In genomic region chr10:11192304-11193018, GRCh38 we compare ENCODE assay signal across 10 cellular contexts.
DNase-seq lines count a peak whose midpoint lies in the region; ATAC-seq, FAIRE-seq and TF ChIP-seq lines count a peak whose summit lies in the region.
"Had no signal": no experiment of that assay in that cellular context is flagged by ENCODE, and none has a peak within 500 bp of the region (broad histone marks: within the 10 kb centered on the region; RNA-seq: fewer than 3 reads in every experiment).

No MANE protein-coding gene starts in this region.

- peaks cover 63 to 88% of the 10 kb centered on the region in 2 donors for H3K36me3 Mint-ChIP-seq in CD4-positive, alpha-beta memory T cell
- H3K36me3 Mint-ChIP-seq in activated B cell treated with CpG ODN at 0.5 μM for 24 hours (ENCODE audit: low read depth), result peaks cover 74% of the 10 kb centered on the region

- peaks cover 81 to 98% (median 90%) of the 10 kb centered on the region in 4 donors for H3K4me1 Mint-ChIP-seq in CD4-positive, alpha-beta memory T cell
- peaks cover 91% of the 10 kb centered on the region for H3K4me1 Mint-ChIP-seq in activated B cell treated with CpG ODN at 0.5 μM for 24 hours

- H3K79me2 ChIP-seq in Karpas-422 (ENCODE audit: low read length), result no peaks in the 10 kb centered on the region

- H3K4me2 ChIP-seq in Karpas-422 (ENCODE audit: low read depth, low read length, poor library complexity, severe bottlenecking), result no peak overlapping the region

- no peaks in the 10 kb centered on the region for H3K9me3 ChIP-seq in CD4-positive, alpha-beta memory T cell (ENCODE audit: control insufficient read depth in 1 of 2, low read length in 2 of 2)
- H3K9me3 ChIP-seq in heart right ventricle, result no peaks in the 10 kb centered on the region
- no peaks in the 10 kb centered on the region for H3K9me3 ChIP-seq in pancreas
- no peaks in the 10 kb centered on the region for H3K9me3 ChIP-seq in Karpas-422 (ENCODE audit: low read length)

- no peak overlapping the region for H3K4me3 ChIP-seq in CD4-positive, alpha-beta memory T cell (ENCODE audit: low read length in 2 of 2)
- no peak overlapping the region for H3K4me3 ChIP-seq in heart right ventricle
- no peak overlapping the region for H3K4me3 ChIP-seq in pancreas
- no peak overlapping the region for H3K4me3 ChIP-seq in Karpas-422 (ENCODE audit: low read length)

- CTCF ChIA-PET in CD4-positive, alpha-beta memory T cell (lab: Charles Lee; ENCODE audit: partially characterized antibody), result interaction anchor here (1.2 to 1.6 kb wide), 3 partner anchors 10 to 80 kb away, joined by 3 to 5 read pairs (median 3); no protein-coding TSS in a partner anchor
- CTCF ChIA-PET in activated B cell treated with CpG ODN at 0.5 μM for 24 hours (lab: Charles Lee), result interaction anchor here (1.1 kb wide), 1 partner anchor 34 kb away, joined by 3 read pairs; no protein-coding TSS in a partner anchor

- no peaks in the 10 kb centered on the region for H3K9me2 ChIP-seq in Karpas-422 (replicated peaks; ENCODE audit: insufficient read depth, low read length)

- H4K20me1 ChIP-seq in Karpas-422 (ENCODE audit: insufficient read depth, low read depth, low read length), result no peaks in the 10 kb centered on the region

- intact Hi-C loops in CD4-positive, alpha-beta memory T cell (cut with micrococcal nuclease), result no loop called here
- intact Hi-C loops in activated B cell treated with CpG ODN at 0.5 μM for 24 hours (cut with micrococcal nuclease) (no loop called here), heart right ventricle (cut with DNase I) (no loop called here), pancreas (cut with DNase I) (no loop called here)

- peak overlapping the region; percentile 77 to 94 (median 87) for H3K27ac Mint-ChIP-seq in CD4-positive, alpha-beta memory T cell
- peak overlapping the region; percentile 37 for H3K27ac Mint-ChIP-seq in activated B cell treated with CpG ODN at 0.5 μM for 24 hours

- peaks cover 37% of the 10 kb centered on the region for H3K36me3 ChIP-seq in CD4-positive, alpha-beta memory T cell (ENCODE audit: insufficient read depth, low read length)
- H3K36me3 ChIP-seq in heart right ventricle (peaks cover 0 to 31% (median 0%) of the 10 kb centered on the region in 9 donors), pancreas (no peaks in the 10 kb centered on the region), Karpas-422 (ENCODE audit: insufficient read depth, low read length) (no peaks in the 10 kb centered on the region)

- no peaks in the 10 kb centered on the region for H3K27me3 Mint-ChIP-seq in CD4-positive, alpha-beta memory T cell
- no peaks in the 10 kb centered on the region for H3K27me3 Mint-ChIP-seq in activated B cell treated with CpG ODN at 0.5 μM for 24 hours

- peak overlapping the region; percentile 11 for H3K27ac ChIP-seq in CD4-positive, alpha-beta memory T cell (ENCODE audit: low read depth, low read length)
- H3K27ac ChIP-seq in heart right ventricle, result peak overlapping the region; percentile 34 to 76 (median 54)
- no peak overlapping the region for H3K27ac ChIP-seq in pancreas
- H3K27ac ChIP-seq in Karpas-422 (ENCODE audit: low read length), result no peak overlapping the region
- H3K27ac ChIP-seq: C4-2B had no signal

- peaks cover 0 to 2% (median 0%) of the 10 kb centered on the region in 8 donors for H3K9me3 Mint-ChIP-seq in CD4-positive, alpha-beta memory T cell
- H3K9me3 Mint-ChIP-seq in activated B cell treated with CpG ODN at 0.5 μM for 24 hours, result peaks cover 2% of the 10 kb centered on the region

- FAIRE-seq in pancreas (lab: Jason Lieb, UNC), result no peak

- peaks cover 94% of the 10 kb centered on the region for H3K4me1 ChIP-seq in CD4-positive, alpha-beta memory T cell (ENCODE audit: insufficient read depth, low read length)
- H3K4me1 ChIP-seq in heart right ventricle, result peaks cover 4 to 88% (median 67%) of the 10 kb centered on the region in 9 donors
- H3K4me1 ChIP-seq in pancreas, result no peaks in the 10 kb centered on the region
- H3K4me1 ChIP-seq in Karpas-422 (ENCODE audit: low read length), result peaks cover 5% of the 10 kb centered on the region

- no peak overlapping the region for H3K9ac ChIP-seq in Karpas-422 (ENCODE audit: low read length)

- WGBS in heart right ventricle, 2 donors, result 46 to 52% methylated on average over 11 of the region's 11 CpGs
- WGBS in pancreas, 2 donors, result 51 to 54% methylated on average over 11 of the region's 11 CpGs

- ATAC-seq in activated B cell treated with CpG ODN at 0.5 μM for 24 hours (ENCODE audit: low read depth), result no peak
- ATAC-seq in heart right ventricle, result peak; percentile 68 to 91 (median 86)
- ATAC-seq in pancreas, result peak; percentile 69 to 74 (median 72)
- ATAC-seq in GM18907 (IDR thresholded peaks at IDR 0.05; ENCODE audit: unreplicated experiment), result no peak

- TF ChIP-seq CTCF in activated B cell treated with CpG ODN at 0.5 μM for 24 hours (IDR thresholded peaks at IDR 0.05) (no peak), heart right ventricle (IDR thresholded peaks at IDR 0.05) (peak in 2 of 9 donors; percentile 10 to 16), pancreas (IDR thresholded peaks at IDR 0.05) (no peak)

- H3K27me3 ChIP-seq in CD4-positive, alpha-beta memory T cell (ENCODE audit: insufficient read depth, low read length), result no peaks in the 10 kb centered on the region
- H3K27me3 ChIP-seq in heart right ventricle (no peaks in the 10 kb centered on the region), pancreas (no peaks in the 10 kb centered on the region), Karpas-422 (ENCODE audit: low read length) (no peaks in the 10 kb centered on the region)

- DNase-seq in CD4-positive, alpha-beta memory T cell, result no peak
- no peak for DNase-seq in activated B cell treated with CpG ODN at 0.5 μM for 24 hours
- DNase-seq in heart right ventricle, result peak; percentile 37 to 64
- DNase-seq in pancreas, result peak in 2 of 6 donors; percentile 30 to 44
- DNase-seq in retina, result no peak
- DNase-seq in Karpas-422, result no peak
- no peak for DNase-seq in NCI-H2227 treated with DMSO at 0.1 percent for 48 hours (lab: John Stamatoyannopoulos, UW)
- DNase-seq: amniotic stem cell had no signal

- no peak overlapping the region for H2AFZ ChIP-seq in Karpas-422 (ENCODE audit: low read length)

- POLR2A ChIA-PET in CD4-positive, alpha-beta memory T cell (lab: Charles Lee; ENCODE audit: partially characterized antibody), result interaction anchor here (0.8 to 3.8 kb wide), 4 partner anchors 13 to 57 kb away, joined by 3 to 18 read pairs (median 4); no protein-coding TSS in a partner anchor
- POLR2A ChIA-PET in activated B cell treated with CpG ODN at 0.5 μM for 24 hours (lab: Charles Lee), result interaction anchor here (1.2 kb wide), 1 partner anchor 16 kb away, joined by 3 read pairs; no protein-coding TSS in a partner anchor

- H3K4me3 Mint-ChIP-seq in CD4-positive, alpha-beta memory T cell, result peak overlapping the region in 7 of 8 donors; percentile 28 to 80 (median 65)
- no peak overlapping the region for H3K4me3 Mint-ChIP-seq in activated B cell treated with CpG ODN at 0.5 μM for 24 hours

Comparison
In these comparisons a context has a peak if more than half of its experiments do, and no peak if none do; other contexts are left out.
1. DNase-seq: peak in heart right ventricle (2 of 2); none in CD4-positive, alpha-beta memory T cell (0 of 5), activated B cell treated with CpG ODN at 0.5 μM for 24 hours (single experiment), retina (single experiment), Karpas-422 (single experiment) and NCI-H2227 treated with DMSO at 0.1 percent for 48 hours (single experiment).
2. H3K27ac ChIP-seq: peak in CD4-positive, alpha-beta memory T cell (single experiment) and heart right ventricle (10 of 10); none in pancreas (0 of 4) and Karpas-422 (single experiment).
3. ATAC-seq: peak in heart right ventricle (8 of 8) and pancreas (4 of 4); none in activated B cell treated with CpG ODN at 0.5 μM for 24 hours (single experiment) and GM18907 (single experiment).